17 cellular contexts compared by ENCODE assay signal in genomic region chrX:134453631-134454030, GRCh38. TPM values are rescaled to one million over a fixed set of nuclear protein-coding genes. Genes with fewer than 3 reads are reported as not detected.
DNase-seq lines count a peak whose midpoint lies in the region; ATAC-seq, FAIRE-seq and TF ChIP-seq lines count a peak whose summit lies in the region.
"Had no signal": no experiment of that assay in that cellular context is flagged by ENCODE, and none has a peak within 500 bp of the region (broad histone marks: within the 10 kb centered on the region; RNA-seq: fewer than 3 reads in every experiment).

No MANE protein-coding gene starts in this region.

- H3K4me3 ChIP-seq in body of pancreas = no peak overlapping the region
- H3K4me3 ChIP-seq in mucosa of descending colon = no peak overlapping the region
- H3K4me3 ChIP-seq: HAP-1 had no signal

- TF ChIP-seq CTCF in body of pancreas (IDR thresholded peaks at IDR 0.05) = no peak
- TF ChIP-seq CTCF in mucosa of descending colon (IDR thresholded peaks at IDR 0.05) = no peak

- peak; percentile 4 for DNase-seq in NCI-H1092 treated with DMSO at 0.1 percent for 48 hours (lab: John Stamatoyannopoulos, UW)
- no peak for DNase-seq in NCI-H1092 (lab: John Stamatoyannopoulos, UW)
- peak in 3 of 4 donors; percentile 14 to 61 (median 24) for DNase-seq in body of pancreas
- DNase-seq in mucosa of descending colon = peak in 2 of 3 donors; percentile 54
- DNase-seq in GM19239 (ENCODE audit: insufficient read length, low spot score) = no peak
- DNase-seq in iPS-NIHi11 (ENCODE audit: low spot score) = no peak
- DNase-seq: Caco-2; CD8-positive, alpha-beta T cell; DND-41; GDM1 had no signal

- no peak overlapping the region for H3K27ac ChIP-seq in body of pancreas
- H3K27ac ChIP-seq: 22Rv1, HL-60 had no signal

- no peak for TF ChIP-seq POLR2A in body of pancreas (IDR thresholded peaks at IDR 0.05)

- H3K36me3 ChIP-seq in body of pancreas (replicated peaks in 1 of 2; ENCODE audit: insufficient read depth in 1 of 2, low read depth in 2 of 2) (no peaks in the 10 kb centered on the region), mucosa of descending colon (ENCODE audit: low read depth) (no peaks in the 10 kb centered on the region)
- H3K36me3 ChIP-seq: HAP-1 had no signal

- H3K4me1 ChIP-seq in body of pancreas = no peaks in the 10 kb centered on the region
- no peaks in the 10 kb centered on the region for H3K4me1 ChIP-seq in mucosa of descending colon (ENCODE audit: low read depth)
- H3K4me1 ChIP-seq: Caco-2, HAP-1 had no signal

- H3K9me3 ChIP-seq in body of pancreas = no peaks in the 10 kb centered on the region
- no peaks in the 10 kb centered on the region for H3K9me3 ChIP-seq in mucosa of descending colon
- H3K9me3 ChIP-seq: Caco-2, HAP-1 had no signal

- FAIRE-seq in GM19239 (lab: Jason Lieb, UNC) = no peak
- FAIRE-seq: GM12892, H1 had no signal

- no peak for ATAC-seq in body of pancreas
- peak; percentile 83 for ATAC-seq in mucosa of descending colon
- no peak for ATAC-seq in HG03045 (IDR thresholded peaks at IDR 0.05; ENCODE audit: unreplicated experiment)
- ATAC-seq in GM18519 (IDR thresholded peaks at IDR 0.05; ENCODE audit: low FRiP score, unreplicated experiment) = no peak
- ATAC-seq: CD8-positive, alpha-beta T cell had no signal

- no peaks in the 10 kb centered on the region for H3K27me3 ChIP-seq in body of pancreas

- 28 to 32% methylated on average over 6 of the region's 6 CpGs for WGBS in body of pancreas, 2 donors

- intact Hi-C loops in body of pancreas (cut with DNase I) (no loop called here), mucosa of descending colon (cut with DNase I, micrococcal nuclease) (no loop called here)

RNA-seq across cellular contexts. Expression of gene HPRT1, which starts 6.3 kb away (rescaled TPM):
- 10 to 100 TPM; 15.8 to 18.7 TPM for total RNA-seq in body of pancreas
- 10 to 100 TPM; 15.0 to 25.4 (median 19.6) TPM for total RNA-seq in mucosa of descending colon

Comparison
In these comparisons a context has a peak if more than half of its experiments do, and no peak if none do; other contexts are left out.
1. DNase-seq: peak in NCI-H1092 treated with DMSO at 0.1 percent for 48 hours (single experiment), body of pancreas (3 of 4) and mucosa of descending colon (2 of 3); none in NCI-H1092 (single experiment), GM19239 (single experiment) and iPS-NIHi11 (single experiment).